ENCODE assay signal across 16 cellular contexts in the genomic region with DNA sequence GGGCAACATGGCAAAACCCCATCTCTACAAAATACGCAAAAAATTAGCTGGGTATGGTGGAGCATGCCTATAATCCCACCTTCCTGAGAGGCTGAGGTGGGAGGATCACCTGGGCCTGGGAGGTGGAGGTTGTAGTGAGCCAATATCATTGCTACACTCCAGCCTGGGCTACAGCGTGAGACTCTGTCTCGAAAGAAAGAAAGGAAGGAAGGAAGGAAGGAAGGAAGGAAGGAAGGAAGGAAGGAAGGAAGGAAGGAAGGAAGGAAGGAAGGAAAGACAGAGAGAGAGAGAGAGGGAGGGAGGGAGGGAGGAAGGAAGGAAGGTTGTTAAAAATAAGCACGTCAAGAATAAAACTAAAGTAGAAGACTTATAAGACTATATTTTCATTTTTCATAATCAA. TPM values are rescaled to one million over a fixed set of nuclear protein-coding genes. Genes with fewer than 3 reads are reported as not detected.
DNase-seq lines count a peak whose midpoint lies in the region; ATAC-seq and TF ChIP-seq lines count a peak whose summit lies in the region.
"Had no signal": no experiment of that assay in that cellular context is flagged by ENCODE, and none has a peak within 500 bp of the region (broad histone marks: within the 10 kb centered on the region; RNA-seq: fewer than 3 reads in every experiment).

No MANE protein-coding gene starts in this region.

- H3K9me3 ChIP-seq in A673 (ENCODE audit: low read depth, low read length, poor library complexity, severe bottlenecking) = no peaks in the 10 kb centered on the region
- no peaks in the 10 kb centered on the region for H3K9me3 ChIP-seq in CD4-positive, alpha-beta memory T cell (ENCODE audit: control insufficient read depth in 1 of 2, low read length in 2 of 2)
- no peaks in the 10 kb centered on the region for H3K9me3 ChIP-seq in PC-3 (ENCODE audit: low read length)
- H3K9me3 ChIP-seq in smooth muscle cell (replicated peaks; ENCODE audit: low read depth) = no peaks in the 10 kb centered on the region

- H2AFZ ChIP-seq in PC-3 (ENCODE audit: low read length) (no peak overlapping the region), smooth muscle cell (ENCODE audit: low read depth) (no peak overlapping the region)
- H2AFZ ChIP-seq: GM23338 had no signal

- H3K9me2 ChIP-seq in PC-3 (replicated peaks; ENCODE audit: low read length) = no peaks in the 10 kb centered on the region

- DNase-seq in A673 (ENCODE audit: low spot score) = peak; percentile 89
- no peak for DNase-seq in CD4-positive, alpha-beta memory T cell
- no peak for DNase-seq in PC-3
- no peak for DNase-seq in T-helper 2 cell
- no peak for DNase-seq in dorsolateral prefrontal cortex
- DNase-seq in smooth muscle cell (lab: John Stamatoyannopoulos, UW; ENCODE audit: unreplicated experiment) = no peak
- DNase-seq: MM.1S, NCI-H1048, NCI-H1417 treated with DMSO at 0.1 percent for 48 hours, NCI-H187, NCI-H446, NCI-H526, Right ventricle myocardium superior had no signal

- H3F3A ChIP-seq in PC-3 (ENCODE audit: low read length, unreplicated experiment) = no peaks in the 10 kb centered on the region
- no peaks in the 10 kb centered on the region for H3F3A ChIP-seq in smooth muscle cell (ENCODE audit: low read depth)

- H3K27me3 ChIP-seq in A673 (replicated peaks; ENCODE audit: insufficient read depth, low read depth, low read length, poor library complexity) (no peaks in the 10 kb centered on the region), PC-3 (ENCODE audit: low read length) (no peaks in the 10 kb centered on the region), dorsolateral prefrontal cortex (no peaks in the 10 kb centered on the region), smooth muscle cell (ENCODE audit: low read depth) (no peaks in the 10 kb centered on the region)
- no peaks in the 10 kb centered on the region for H3K27me3 ChIP-seq in CD4-positive, alpha-beta memory T cell (ENCODE audit: insufficient read depth, low read length)

- no peaks in the 10 kb centered on the region for H3K79me2 ChIP-seq in PC-3 (ENCODE audit: low read length)
- no peaks in the 10 kb centered on the region for H3K79me2 ChIP-seq in smooth muscle cell (ENCODE audit: low read depth)

- peak overlapping the region in 5 of 7 donors; percentile 25 to 80 (median 78) for H3K27ac Mint-ChIP-seq in CD4-positive, alpha-beta memory T cell
- H3K27ac Mint-ChIP-seq in dendritic cell treated with granulocyte-macrophage colony-stimulating factor and Interleukin-4, amounts not matched to agents 40 ng/mL and 50 ng/mL, for 4 days = peak overlapping the region; percentile 47
- H3K27ac Mint-ChIP-seq: GM23338 had no signal

- H3K9ac ChIP-seq in PC-3 (ENCODE audit: low read length) (no peak overlapping the region), smooth muscle cell (ENCODE audit: low read depth) (no peak overlapping the region)

- 94% methylated on average over 4 of the region's 4 CpGs for WGBS in smooth muscle cell (ENCODE audit: low lambda C conversion rate)

- POLR2A ChIA-PET in A673 (lab: Charles Lee; ENCODE audit: low non-redundant PET) (interaction anchor here (0.6 to 0.7 kb wide), 2 partner anchors 19 to 22 kb away, joined by 3 to 21 read pairs; no protein-coding TSS in a partner anchor), PC-3 (lab: Charles Lee; ENCODE audit: unreplicated experiment) (no interaction called here)
- POLR2A ChIA-PET in CD4-positive, alpha-beta memory T cell (lab: Charles Lee; ENCODE audit: partially characterized antibody) = interaction anchor here (0.7 to 2.4 kb wide), 2 partner anchors 17 to 21 kb away, joined by 3 to 7 read pairs; a partner anchor contains a TSS

- CTCF ChIA-PET in A673 (lab: Charles Lee) = interaction anchor here (0.8 to 2.3 kb wide), 2 partner anchors 136 to 217 kb away, joined by 4 to 9 read pairs; no protein-coding TSS in a partner anchor
- CTCF ChIA-PET in CD4-positive, alpha-beta memory T cell (lab: Charles Lee; ENCODE audit: partially characterized antibody) = interaction anchor here (1.0 to 1.1 kb wide), 2 partner anchors 11 to 129 kb away, joined by 3 read pairs; no protein-coding TSS in a partner anchor
- CTCF ChIA-PET in PC-3 (lab: Charles Lee) = no interaction called here

- no peak for TF ChIP-seq CTCF in A673 (conservative IDR thresholded peaks at IDR 0.05; ENCODE audit: low read depth, low read length)
- TF ChIP-seq CTCF in PC-3 (conservative IDR thresholded peaks at IDR 0.05; ENCODE audit: low read depth, low read length) = no peak
- no peak for TF ChIP-seq CTCF in dorsolateral prefrontal cortex (IDR thresholded peaks at IDR 0.05 in 54 of 56, conservative IDR thresholded peaks at IDR 0.05 in 2 of 56; ENCODE audit: low read depth in 1 of 56, partially characterized antibody in 56 of 56)
- no peak for TF ChIP-seq CTCF in smooth muscle cell (IDR thresholded peaks at IDR 0.05; ENCODE audit: borderline replicate concordance, insufficient read depth, poor library complexity, severe bottlenecking)

- peak overlapping the region; percentile 100 for H3K27ac ChIP-seq in A673 (ENCODE audit: low read depth, low read length, poor library complexity, severe bottlenecking)
- H3K27ac ChIP-seq in CD4-positive, alpha-beta memory T cell (ENCODE audit: low read depth, low read length) = no peak overlapping the region
- peak overlapping the region; percentile 61 for H3K27ac ChIP-seq in PC-3 (ENCODE audit: low read length)
- no peak overlapping the region for H3K27ac ChIP-seq in dorsolateral prefrontal cortex
- no peak overlapping the region for H3K27ac ChIP-seq in smooth muscle cell (ENCODE audit: low read depth)

- peak overlapping the region in 3 of 8 donors; percentile 36 to 53 (median 44) for H3K4me3 Mint-ChIP-seq in CD4-positive, alpha-beta memory T cell
- H3K4me3 Mint-ChIP-seq in dendritic cell treated with granulocyte-macrophage colony-stimulating factor and Interleukin-4, amounts not matched to agents 40 ng/mL and 50 ng/mL, for 4 days = no peak overlapping the region
- H3K4me3 Mint-ChIP-seq: GM23338 had no signal

- H3K4me2 ChIP-seq in PC-3 (ENCODE audit: low read length) (peak overlapping the region; percentile 62; the same call in 1 of the 2 replicates), smooth muscle cell (no peak overlapping the region)
- H3K4me2 ChIP-seq: GM23338 had no signal

- H3K27me3 Mint-ChIP-seq in CD4-positive, alpha-beta memory T cell = no peaks in the 10 kb centered on the region
- H3K27me3 Mint-ChIP-seq in dendritic cell treated with granulocyte-macrophage colony-stimulating factor and Interleukin-4, amounts not matched to agents 40 ng/mL and 50 ng/mL, for 4 days = peaks cover 4% of the 10 kb centered on the region

- H3K36me3 ChIP-seq in A673 (ENCODE audit: insufficient read depth, low read length, poor library complexity, severe bottlenecking) (no peaks in the 10 kb centered on the region), PC-3 (ENCODE audit: low read depth, low read length) (no peaks in the 10 kb centered on the region), smooth muscle cell (ENCODE audit: low read depth) (no peaks in the 10 kb centered on the region)
- no peaks in the 10 kb centered on the region for H3K36me3 ChIP-seq in CD4-positive, alpha-beta memory T cell (ENCODE audit: insufficient read depth, low read length)

- intact Hi-C loops in A673 (cut with micrococcal nuclease; ENCODE audit: unreplicated experiment) (loop anchor here (1.0 to 2.0 kb wide), 3 partner anchors 129 to 276 kb away; no protein-coding TSS in a partner anchor), PC-3 (cut with micrococcal nuclease) (no loop called here), dorsolateral prefrontal cortex (cut with DNase I) (no loop called here)
- intact Hi-C loops in CD4-positive, alpha-beta memory T cell (cut with micrococcal nuclease) = loop anchor here (2.0 kb wide), 1 partner anchor 17 kb away; a partner anchor contains a TSS
- intact Hi-C loops in dendritic cell treated with granulocyte-macrophage colony-stimulating factor and Interleukin-4, amounts not matched to agents 40 ng/mL and 50 ng/mL, for 4 days (cut with micrococcal nuclease) = no loop called here

- no TSS peak for BruUV-seq in A673 (replicated peaks; lab: Mats Ljungman, UMichigan)
- BruUV-seq in PC-3 (replicated peaks; lab: Mats Ljungman, UMichigan) = no TSS peak

- H4K20me1 ChIP-seq in PC-3 (ENCODE audit: low read length) = no peaks in the 10 kb centered on the region
- H4K20me1 ChIP-seq in smooth muscle cell (ENCODE audit: low read depth) = no peaks in the 10 kb centered on the region

- peaks cover 0 to 1% (median 0%) of the 10 kb centered on the region in 8 donors for H3K9me3 Mint-ChIP-seq in CD4-positive, alpha-beta memory T cell
- H3K9me3 Mint-ChIP-seq in dendritic cell treated with granulocyte-macrophage colony-stimulating factor and Interleukin-4, amounts not matched to agents 40 ng/mL and 50 ng/mL, for 4 days = no peaks in the 10 kb centered on the region
- H3K9me3 Mint-ChIP-seq: GM23338 had no signal

- H3K4me3 ChIP-seq in A673 (ENCODE audit: low read depth, low read length, poor library complexity, severe bottlenecking) (no peak overlapping the region), PC-3 (ENCODE audit: low read length) (no peak overlapping the region), dorsolateral prefrontal cortex (no peak overlapping the region), smooth muscle cell (no peak overlapping the region)
- H3K4me3 ChIP-seq in CD4-positive, alpha-beta memory T cell (ENCODE audit: low read length in 2 of 2) = no peak overlapping the region
- H3K4me3 ChIP-seq: GM23338 had no signal

- H3K4me1 Mint-ChIP-seq in CD4-positive, alpha-beta memory T cell = peaks cover 23 to 51% (median 36%) of the 10 kb centered on the region in 4 donors
- peaks cover 21% of the 10 kb centered on the region for H3K4me1 Mint-ChIP-seq in dendritic cell treated with granulocyte-macrophage colony-stimulating factor and Interleukin-4, amounts not matched to agents 40 ng/mL and 50 ng/mL, for 4 days (ENCODE audit: low read depth)

- peaks cover 75% of the 10 kb centered on the region for H3K4me1 ChIP-seq in A673 (ENCODE audit: insufficient read depth, low read length, poor library complexity, severe bottlenecking)
- peaks cover 18% of the 10 kb centered on the region for H3K4me1 ChIP-seq in CD4-positive, alpha-beta memory T cell (ENCODE audit: insufficient read depth, low read length)
- peaks cover 43% of the 10 kb centered on the region for H3K4me1 ChIP-seq in PC-3 (ENCODE audit: insufficient read depth, low read length)
- H3K4me1 ChIP-seq in smooth muscle cell (ENCODE audit: low read depth) = peaks cover 11% of the 10 kb centered on the region

- ATAC-seq in PC-3 (no peak), HG03378 (IDR thresholded peaks at IDR 0.05; ENCODE audit: unreplicated experiment) (no peak)
- ATAC-seq: GM23338 had no signal

- H3K36me3 Mint-ChIP-seq in CD4-positive, alpha-beta memory T cell = no peaks in the 10 kb centered on the region
- H3K36me3 Mint-ChIP-seq in dendritic cell treated with granulocyte-macrophage colony-stimulating factor and Interleukin-4, amounts not matched to agents 40 ng/mL and 50 ng/mL, for 4 days (ENCODE audit: low read depth) = no peaks in the 10 kb centered on the region

RNA-seq across cellular contexts. Expression of a gene that starts 17.0 kb away (rescaled TPM):
- total RNA-seq in A673 (2021) = 1,293 and 1,420 TPM in 2 replicates
- total RNA-seq in CD4-positive, alpha-beta memory T cell = 100 to 1,000 TPM; 251 to 256 TPM
- 10 to 100 TPM; 46.5 to 74.3 TPM for polyA plus RNA-seq in CD4-positive, alpha-beta memory T cell
- 154 and 181 TPM in 2 replicates for total RNA-seq in PC-3 (2014; rRNA removed)
- total RNA-seq in dorsolateral prefrontal cortex = 100 to 1,000 TPM; 225 to 944 (median 658) TPM
- total RNA-seq in smooth muscle cell = 93.0 and 104 TPM in 2 replicates
- polyA plus RNA-seq in smooth muscle cell = 75.7 and 96.1 TPM in 2 replicates

Comparison
In these comparisons a context has a peak if more than half of its experiments do, and no peak if none do; other contexts are left out.
1. H3K27ac ChIP-seq: peak in A673 (single experiment) and PC-3 (single experiment); none in CD4-positive, alpha-beta memory T cell (single experiment), dorsolateral prefrontal cortex (0 of 59) and smooth muscle cell (single experiment).
2. intact Hi-C loops: an anchor here in A673 (1.0 to 2.0 kb wide) and CD4-positive, alpha-beta memory T cell (2.0 kb wide); none called in PC-3, dendritic cell treated with granulocyte-macrophage colony-stimulating factor and Interleukin-4, amounts not matched to agents 40 ng/mL and 50 ng/mL, for 4 days and dorsolateral prefrontal cortex.